In the genomic region with DNA sequence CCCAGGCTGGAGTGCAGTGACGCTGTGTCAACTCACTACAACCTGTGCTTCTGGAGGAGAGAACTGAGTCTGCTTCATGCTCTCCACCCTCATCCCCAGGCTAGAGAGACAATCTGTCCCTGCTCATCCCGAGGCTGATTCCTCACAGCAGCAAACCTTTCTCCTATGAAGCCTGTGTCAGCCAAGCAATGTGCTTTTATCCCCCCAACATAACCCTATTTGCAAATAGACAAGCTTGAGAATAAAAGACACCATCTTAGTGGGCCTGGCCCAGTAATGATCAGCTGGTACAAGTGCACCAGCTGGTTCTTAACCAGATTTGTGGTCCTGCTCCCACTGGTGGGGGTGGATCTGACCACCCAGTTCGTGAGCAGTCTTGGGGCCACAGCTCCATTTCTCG, we compare ENCODE assay signal across 1 cellular context.
TF ChIP-seq lines count a peak whose summit lies in the region.

No MANE protein-coding gene starts in this region.

TF ChIP-seq in WTC11, 78 proteins besides CTCF, POLR2A, EP300 and RAD21 (continued from another document):
- TF ChIP-seq, protein P1, sequence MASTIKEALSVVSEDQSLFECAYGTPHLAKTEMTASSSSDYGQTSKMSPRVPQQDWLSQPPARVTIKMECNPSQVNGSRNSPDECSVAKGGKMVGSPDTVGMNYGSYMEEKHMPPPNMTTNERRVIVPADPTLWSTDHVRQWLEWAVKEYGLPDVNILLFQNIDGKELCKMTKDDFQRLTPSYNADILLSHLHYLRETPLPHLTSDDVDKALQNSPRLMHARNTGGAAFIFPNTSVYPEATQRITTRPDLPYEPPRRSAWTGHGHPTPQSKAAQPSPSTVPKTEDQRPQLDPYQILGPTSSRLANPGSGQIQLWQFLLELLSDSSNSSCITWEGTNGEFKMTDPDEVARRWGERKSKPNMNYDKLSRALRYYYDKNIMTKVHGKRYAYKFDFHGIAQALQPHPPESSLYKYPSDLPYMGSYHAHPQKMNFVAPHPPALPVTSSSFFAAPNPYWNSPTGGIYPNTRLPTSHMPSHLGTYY (CRISPR knock-in tag; IDR thresholded peaks at IDR 0.05): no peak
